In genomic region chr14:31221266-31221665, GRCh38 we compare ENCODE assay signal across 7 cellular contexts.
"Had no signal": no experiment of that assay in that cellular context is flagged by ENCODE, and none has a peak within 500 bp of the region (broad histone marks: within the 10 kb centered on the region; RNA-seq: fewer than 3 reads in every experiment).

No MANE protein-coding gene starts in this region.

- H3K4me2 ChIP-seq: KMS-11 had no signal

- H3K27ac Mint-ChIP-seq: IgD-negative memory B cell had no signal

- H3K4me1 Mint-ChIP-seq: IgD-negative memory B cell had no signal

- H3K27ac ChIP-seq: HL-60, KMS-11 had no signal

- DNase-seq: IMR-90, KBM-7, KG1 had no signal

- FAIRE-seq: HTR-8/SVneo had no signal

- H3K9ac ChIP-seq: KMS-11 had no signal

- H3K4me3 Mint-ChIP-seq: IgD-negative memory B cell had no signal
